Comparison of ENCODE assay signal across 25 cellular contexts in the genomic region with DNA sequence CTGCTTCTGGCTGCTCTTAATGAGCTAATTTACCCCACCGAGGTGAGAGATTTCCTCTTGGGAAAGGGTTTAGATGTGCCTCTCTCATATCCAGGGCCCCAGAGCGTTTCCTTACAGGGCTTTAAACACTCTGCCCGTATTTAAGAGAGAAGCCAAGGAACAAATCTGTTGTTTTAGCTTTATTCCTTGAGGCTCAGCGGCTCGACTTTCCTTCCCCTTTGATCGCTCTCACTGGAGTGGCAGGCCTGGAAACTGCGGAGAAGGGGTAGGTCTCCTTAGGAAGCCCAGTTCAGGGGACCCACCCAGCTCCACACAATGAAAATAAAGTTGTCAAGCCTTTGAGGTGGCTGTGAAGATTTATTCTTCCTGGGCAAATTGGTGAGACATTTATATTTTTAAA.
DNase-seq lines count a peak whose midpoint lies in the region; ATAC-seq and TF ChIP-seq lines count a peak whose summit lies in the region.
"Had no signal": no experiment of that assay in that cellular context is flagged by ENCODE, and none has a peak within 500 bp of the region (broad histone marks: within the 10 kb centered on the region; RNA-seq: fewer than 3 reads in every experiment).

No MANE protein-coding gene starts in this region.

- TF ChIP-seq POLR2A in heart left ventricle (IDR thresholded peaks at IDR 0.05), result no peak

- DNase-seq in heart left ventricle (peak in 2 of 5 donors; percentile 13 to 28), cardiac septum (ENCODE audit: low spot score) (no peak), right atrium auricular region (ENCODE audit: low spot score) (no peak), NOMO-1 (lab: John Stamatoyannopoulos, UW; ENCODE audit: unreplicated experiment in 2 of 2) (no peak)
- no peak for DNase-seq in stimulated activated CD4-positive, alpha-beta T cell treated with anti-CD3 and anti-CD28 coated beads, Interleukin-1b, Interleukin-23, amount 100 ng/mL, for 48 hours
- DNase-seq in stimulated activated CD8-positive, alpha-beta memory T cell treated with anti-CD3 and anti-CD28 coated beads, Interleukin-4, amount 100 ng/mL, for 48 hours, result no peak
- no peak for DNase-seq in activated CD8-positive, alpha-beta memory T cell treated with anti-CD3 and anti-CD28 coated beads, Interleukin-2, amount 50 U/mL, for 48 hours
- DNase-seq: 8988T; activated CD4-positive, alpha-beta T cell treated with anti-CD3 and anti-CD28 coated beads for 48 hours; activated CD8-positive, alpha-beta memory T cell treated with anti-CD3 and anti-CD28 coated beads for 24 hours; amygdala; CD4-positive, CD25-positive, alpha-beta regulatory T cell; DND-41; GF-D8; kidney glomerular epithelial cell; MV-4-11; NCI-H1436 treated with DMSO at 0.1 percent for 48 hours; NCI-H446 treated with DMSO at 0.1 percent for 48 hours; right lobe of liver; stimulated activated CD4-positive, alpha-beta T cell treated with anti-CD3 and anti-CD28 coated beads, Interleukin-12 subunit alpha, Interleukin-12 subunit beta, amount 100 ng/mL, for 4 hours; stimulated activated CD4-positive, alpha-beta T cell treated with anti-CD3 and anti-CD28 coated beads, Interleukin-4, amount 100 ng/mL, for 1 hour had no signal

- ATAC-seq in heart left ventricle, result peak in 3 of 4 donors; percentile 39 to 79 (median 59)
- ATAC-seq: activated naive CD4-positive, alpha-beta T cell treated with anti-CD3 and anti-CD28 coated beads, Interleukin-2, amount 50 U/mL, for 72 hours; right lobe of liver had no signal

- no peaks in the 10 kb centered on the region for H3K9me3 ChIP-seq in heart left ventricle
- H3K9me3 ChIP-seq in right atrium auricular region, result no peaks in the 10 kb centered on the region
- no peaks in the 10 kb centered on the region for H3K9me3 ChIP-seq in parathyroid adenoma (ENCODE audit: control insufficient read depth, low read length)
- H3K9me3 ChIP-seq: right lobe of liver, SJSA1, tibial nerve had no signal

- H3K9ac ChIP-seq in parathyroid adenoma, result no peak overlapping the region

- no peaks in the 10 kb centered on the region for H3K27me3 ChIP-seq in heart left ventricle
- H3K27me3 ChIP-seq in right atrium auricular region, result no peaks in the 10 kb centered on the region
- H3K27me3 ChIP-seq in parathyroid adenoma (ENCODE audit: control insufficient read depth, insufficient read depth, low read length), result no peaks in the 10 kb centered on the region
- H3K27me3 ChIP-seq: right lobe of liver, SJSA1, tibial nerve had no signal

- peak overlapping the region; percentile 47 for H2AFZ ChIP-seq in parathyroid adenoma

- TF ChIP-seq CTCF in heart left ventricle (IDR thresholded peaks at IDR 0.05), result no peak
- no peak for TF ChIP-seq CTCF in right atrium auricular region (IDR thresholded peaks at IDR 0.05)
- TF ChIP-seq CTCF in parathyroid adenoma (IDR thresholded peaks at IDR 0.05), result no peak

- 44 to 55% (median 50%) methylated on average over 7 of the region's 7 CpGs for WGBS in heart left ventricle, 4 donors

- no peak overlapping the region for H3K4me3 ChIP-seq in heart left ventricle
- no peak overlapping the region for H3K4me3 ChIP-seq in right atrium auricular region
- no peak overlapping the region for H3K4me3 ChIP-seq in parathyroid adenoma (ENCODE audit: low read depth, low read length)
- H3K4me3 ChIP-seq: right lobe of liver, SJSA1, tibial nerve had no signal

- peaks cover 0 to 23% (median 10%) of the 10 kb centered on the region in 12 donors for H3K4me1 ChIP-seq in heart left ventricle
- H3K4me1 ChIP-seq in right atrium auricular region, result peaks cover 0 to 4% of the 10 kb centered on the region in 2 donors
- no peaks in the 10 kb centered on the region for H3K4me1 ChIP-seq in parathyroid adenoma
- H3K4me1 ChIP-seq: right lobe of liver, SJSA1, tibial nerve had no signal

- H3K79me2 ChIP-seq in parathyroid adenoma, result no peaks in the 10 kb centered on the region

- intact Hi-C loops in heart left ventricle (cut with DNase I), result loop anchor here in 2 of 10 donors (1.0 to 10.0 kb wide), 2 partner anchors 109 to 131 kb away; no protein-coding TSS in a partner anchor
- intact Hi-C loops in cardiac septum (cut with DNase I), result loop anchor here (2.0 kb wide), 1 partner anchor 49 kb away; no protein-coding TSS in a partner anchor

- no peak overlapping the region for H3K4me2 ChIP-seq in parathyroid adenoma (ENCODE audit: low read length)

- H3K36me3 ChIP-seq in heart left ventricle (no peaks in the 10 kb centered on the region), right atrium auricular region (no peaks in the 10 kb centered on the region), parathyroid adenoma (ENCODE audit: control insufficient read depth, insufficient read depth, low read length) (no peaks in the 10 kb centered on the region)
- H3K36me3 ChIP-seq: right lobe of liver, SJSA1, tibial nerve had no signal

- H3K27ac ChIP-seq in heart left ventricle (peak overlapping the region; percentile 47 to 83 (median 63)), right atrium auricular region (peak overlapping the region; percentile 7 to 31), parathyroid adenoma (peak overlapping the region; percentile 53)
- H3K27ac ChIP-seq: right lobe of liver, SJSA1 had no signal
